In genomic region chr9:8799231-8800014, GRCh38 we compare ENCODE assay signal across 2 cellular contexts.
TF ChIP-seq lines count a peak whose summit lies in the region.

No MANE protein-coding gene starts in this region.

TF ChIP-seq in GM23338, 12 proteins besides CTCF, POLR2A, EP300 and RAD21 (continued from another document):
- no peak for TF ChIP-seq REST (IDR thresholded peaks at IDR 0.05; ENCODE audit: unreplicated experiment)
- TF ChIP-seq ZNF114 (CRISPR knock-in tag; IDR thresholded peaks at IDR 0.05): no peak

TF ChIP-seq in WTC11, 78 proteins besides CTCF, POLR2A, EP300 and RAD21 (continued from another document):
- TF ChIP-seq ZNF425 (CRISPR knock-in tag; conservative IDR thresholded peaks at IDR 0.05) (no peak), ELF4 (CRISPR knock-in tag; IDR thresholded peaks at IDR 0.05; ENCODE audit: low read depth) (no peak), PRRX2 (CRISPR knock-in tag; IDR thresholded peaks at IDR 0.05) (no peak), FOXJ3 (CRISPR knock-in tag; IDR thresholded peaks at IDR 0.05; ENCODE audit: borderline replicate concordance) (no peak)
TF ChIP-seq in WTC11: peak in this region for 0.
